19 cellular contexts compared by ENCODE assay signal in genomic region chr17:63537001-63537400, GRCh38. TPM values are rescaled to one million over a fixed set of nuclear protein-coding genes. Genes with fewer than 3 reads are reported as not detected.
DNase-seq lines count a peak whose midpoint lies in the region; ATAC-seq and TF ChIP-seq lines count a peak whose summit lies in the region.
"Had no signal": no experiment of that assay in that cellular context is flagged by ENCODE, and none has a peak within 500 bp of the region (broad histone marks: within the 10 kb centered on the region; RNA-seq: fewer than 3 reads in every experiment).

No MANE protein-coding gene starts in this region.

- H3K9me2 ChIP-seq in GM23338 (ENCODE audit: insufficient read depth), result no peaks in the 10 kb centered on the region

- peaks cover 24% of the 10 kb centered on the region for H3K27me3 Mint-ChIP-seq in GM23338 (ENCODE audit: insufficient read depth, low read depth, poor library complexity)

- no peaks in the 10 kb centered on the region for H3K9me3 Mint-ChIP-seq in GM23338

- H4K20me1 ChIP-seq in GM23338 (replicated peaks; ENCODE audit: insufficient read depth), result no peaks in the 10 kb centered on the region

- no peaks in the 10 kb centered on the region for H3K79me2 ChIP-seq in GM23338 (replicated peaks; ENCODE audit: insufficient read depth)

- ATAC-seq in GM23338, result no peak
- ATAC-seq in lower lobe of right lung, result no peak
- ATAC-seq in Right ventricle myocardium superior (ENCODE audit: poor library complexity), result no peak
- ATAC-seq: HCT116, K562 had no signal

- DNase-seq in EH (ENCODE audit: low read depth), result peak; percentile 31
- DNase-seq in GM23338 (ENCODE audit: low spot score), result no peak
- DNase-seq in T1000 (lab: John Stamatoyannopoulos, UW), result peak; percentile 66
- peak; percentile 3 for DNase-seq in lower lobe of right lung
- DNase-seq in H7, result no peak
- DNase-seq in NCI-H1930 (lab: John Stamatoyannopoulos, UW), result no peak
- DNase-seq in Right ventricle myocardium superior, result no peak
- DNase-seq: AML-193, DMS153, NCI-H1436 treated with DMSO at 0.1 percent for 48 hours, NCI-H2081, NCI-H774, SHP77 had no signal

- no peak overlapping the region for H2AFZ ChIP-seq in GM23338
- H2AFZ ChIP-seq: PC-9 had no signal

- no peak overlapping the region for H3K4me3 ChIP-seq in GM23338
- no peak overlapping the region for H3K4me3 ChIP-seq in lower lobe of right lung
- H3K4me3 ChIP-seq in H7 (ENCODE audit: insufficient read depth, low read depth, low read length), result no peak overlapping the region
- H3K4me3 ChIP-seq: K562, PC-9 had no signal

- peaks cover 21% of the 10 kb centered on the region for H3K4me1 Mint-ChIP-seq in GM23338

- H3K9me3 ChIP-seq in lower lobe of right lung, result no peaks in the 10 kb centered on the region

- peak overlapping the region; percentile 63; the same call in 1 of the 3 replicates for H3K4me3 Mint-ChIP-seq in GM23338

- H3K27me3 ChIP-seq in GM23338 (ENCODE audit: insufficient read depth) (peaks cover 28% of the 10 kb centered on the region), lower lobe of right lung (ENCODE audit: low read depth) (peaks cover 25% of the 10 kb centered on the region), H7 (ENCODE audit: control insufficient read depth, insufficient read depth, low read length) (no peaks in the 10 kb centered on the region)

- no peak for TF ChIP-seq CTCF in GM23338 (conservative IDR thresholded peaks at IDR 0.05; ENCODE audit: low read depth in 2 of 2)
- no peak for TF ChIP-seq CTCF in lower lobe of right lung (IDR thresholded peaks at IDR 0.05)

- intact Hi-C loops in lower lobe of right lung (cut with DNase I), result no loop called here
- intact Hi-C loops in Right ventricle myocardium superior (cut with DNase I), result no loop called here

- no peak overlapping the region for H3K27ac Mint-ChIP-seq in GM23338
- H3K27ac Mint-ChIP-seq: CD14-positive monocyte had no signal

- H3K4me1 ChIP-seq in GM23338 (ENCODE audit: insufficient read depth), result peaks cover 7% of the 10 kb centered on the region; the same call in 1 of the 2 replicates
- H3K4me1 ChIP-seq in lower lobe of right lung, result peaks cover 8% of the 10 kb centered on the region

- H3K36me3 ChIP-seq in GM23338 (ENCODE audit: insufficient read depth) (no peaks in the 10 kb centered on the region), lower lobe of right lung (no peaks in the 10 kb centered on the region), H7 (replicated peaks; ENCODE audit: control insufficient read depth, insufficient read depth, low read length) (no peaks in the 10 kb centered on the region)

- no peak overlapping the region for H3K4me2 ChIP-seq in GM23338
- H3K4me2 ChIP-seq: PC-9 had no signal

- no peaks in the 10 kb centered on the region for H3F3A ChIP-seq in GM23338 (replicated peaks; ENCODE audit: low read depth)

- no peaks in the 10 kb centered on the region; the same call in 1 of the 3 replicates for H3K36me3 Mint-ChIP-seq in GM23338 (ENCODE audit: low read depth)
- H3K36me3 Mint-ChIP-seq: CD14-positive monocyte had no signal

- H3K27ac ChIP-seq in GM23338 (ENCODE audit: low read depth) (no peak overlapping the region), lower lobe of right lung (no peak overlapping the region)
- H3K27ac ChIP-seq: PC-9 had no signal

TF ChIP-seq in GM23338, 12 proteins besides CTCF, POLR2A, EP300 and RAD21 (continues in another document):
- TF ChIP-seq, protein P1, sequence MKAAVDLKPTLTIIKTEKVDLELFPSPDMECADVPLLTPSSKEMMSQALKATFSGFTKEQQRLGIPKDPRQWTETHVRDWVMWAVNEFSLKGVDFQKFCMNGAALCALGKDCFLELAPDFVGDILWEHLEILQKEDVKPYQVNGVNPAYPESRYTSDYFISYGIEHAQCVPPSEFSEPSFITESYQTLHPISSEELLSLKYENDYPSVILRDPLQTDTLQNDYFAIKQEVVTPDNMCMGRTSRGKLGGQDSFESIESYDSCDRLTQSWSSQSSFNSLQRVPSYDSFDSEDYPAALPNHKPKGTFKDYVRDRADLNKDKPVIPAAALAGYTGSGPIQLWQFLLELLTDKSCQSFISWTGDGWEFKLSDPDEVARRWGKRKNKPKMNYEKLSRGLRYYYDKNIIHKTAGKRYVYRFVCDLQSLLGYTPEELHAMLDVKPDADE (IDR thresholded peaks at IDR 0.05), result no peak
- TF ChIP-seq, protein P2, sequence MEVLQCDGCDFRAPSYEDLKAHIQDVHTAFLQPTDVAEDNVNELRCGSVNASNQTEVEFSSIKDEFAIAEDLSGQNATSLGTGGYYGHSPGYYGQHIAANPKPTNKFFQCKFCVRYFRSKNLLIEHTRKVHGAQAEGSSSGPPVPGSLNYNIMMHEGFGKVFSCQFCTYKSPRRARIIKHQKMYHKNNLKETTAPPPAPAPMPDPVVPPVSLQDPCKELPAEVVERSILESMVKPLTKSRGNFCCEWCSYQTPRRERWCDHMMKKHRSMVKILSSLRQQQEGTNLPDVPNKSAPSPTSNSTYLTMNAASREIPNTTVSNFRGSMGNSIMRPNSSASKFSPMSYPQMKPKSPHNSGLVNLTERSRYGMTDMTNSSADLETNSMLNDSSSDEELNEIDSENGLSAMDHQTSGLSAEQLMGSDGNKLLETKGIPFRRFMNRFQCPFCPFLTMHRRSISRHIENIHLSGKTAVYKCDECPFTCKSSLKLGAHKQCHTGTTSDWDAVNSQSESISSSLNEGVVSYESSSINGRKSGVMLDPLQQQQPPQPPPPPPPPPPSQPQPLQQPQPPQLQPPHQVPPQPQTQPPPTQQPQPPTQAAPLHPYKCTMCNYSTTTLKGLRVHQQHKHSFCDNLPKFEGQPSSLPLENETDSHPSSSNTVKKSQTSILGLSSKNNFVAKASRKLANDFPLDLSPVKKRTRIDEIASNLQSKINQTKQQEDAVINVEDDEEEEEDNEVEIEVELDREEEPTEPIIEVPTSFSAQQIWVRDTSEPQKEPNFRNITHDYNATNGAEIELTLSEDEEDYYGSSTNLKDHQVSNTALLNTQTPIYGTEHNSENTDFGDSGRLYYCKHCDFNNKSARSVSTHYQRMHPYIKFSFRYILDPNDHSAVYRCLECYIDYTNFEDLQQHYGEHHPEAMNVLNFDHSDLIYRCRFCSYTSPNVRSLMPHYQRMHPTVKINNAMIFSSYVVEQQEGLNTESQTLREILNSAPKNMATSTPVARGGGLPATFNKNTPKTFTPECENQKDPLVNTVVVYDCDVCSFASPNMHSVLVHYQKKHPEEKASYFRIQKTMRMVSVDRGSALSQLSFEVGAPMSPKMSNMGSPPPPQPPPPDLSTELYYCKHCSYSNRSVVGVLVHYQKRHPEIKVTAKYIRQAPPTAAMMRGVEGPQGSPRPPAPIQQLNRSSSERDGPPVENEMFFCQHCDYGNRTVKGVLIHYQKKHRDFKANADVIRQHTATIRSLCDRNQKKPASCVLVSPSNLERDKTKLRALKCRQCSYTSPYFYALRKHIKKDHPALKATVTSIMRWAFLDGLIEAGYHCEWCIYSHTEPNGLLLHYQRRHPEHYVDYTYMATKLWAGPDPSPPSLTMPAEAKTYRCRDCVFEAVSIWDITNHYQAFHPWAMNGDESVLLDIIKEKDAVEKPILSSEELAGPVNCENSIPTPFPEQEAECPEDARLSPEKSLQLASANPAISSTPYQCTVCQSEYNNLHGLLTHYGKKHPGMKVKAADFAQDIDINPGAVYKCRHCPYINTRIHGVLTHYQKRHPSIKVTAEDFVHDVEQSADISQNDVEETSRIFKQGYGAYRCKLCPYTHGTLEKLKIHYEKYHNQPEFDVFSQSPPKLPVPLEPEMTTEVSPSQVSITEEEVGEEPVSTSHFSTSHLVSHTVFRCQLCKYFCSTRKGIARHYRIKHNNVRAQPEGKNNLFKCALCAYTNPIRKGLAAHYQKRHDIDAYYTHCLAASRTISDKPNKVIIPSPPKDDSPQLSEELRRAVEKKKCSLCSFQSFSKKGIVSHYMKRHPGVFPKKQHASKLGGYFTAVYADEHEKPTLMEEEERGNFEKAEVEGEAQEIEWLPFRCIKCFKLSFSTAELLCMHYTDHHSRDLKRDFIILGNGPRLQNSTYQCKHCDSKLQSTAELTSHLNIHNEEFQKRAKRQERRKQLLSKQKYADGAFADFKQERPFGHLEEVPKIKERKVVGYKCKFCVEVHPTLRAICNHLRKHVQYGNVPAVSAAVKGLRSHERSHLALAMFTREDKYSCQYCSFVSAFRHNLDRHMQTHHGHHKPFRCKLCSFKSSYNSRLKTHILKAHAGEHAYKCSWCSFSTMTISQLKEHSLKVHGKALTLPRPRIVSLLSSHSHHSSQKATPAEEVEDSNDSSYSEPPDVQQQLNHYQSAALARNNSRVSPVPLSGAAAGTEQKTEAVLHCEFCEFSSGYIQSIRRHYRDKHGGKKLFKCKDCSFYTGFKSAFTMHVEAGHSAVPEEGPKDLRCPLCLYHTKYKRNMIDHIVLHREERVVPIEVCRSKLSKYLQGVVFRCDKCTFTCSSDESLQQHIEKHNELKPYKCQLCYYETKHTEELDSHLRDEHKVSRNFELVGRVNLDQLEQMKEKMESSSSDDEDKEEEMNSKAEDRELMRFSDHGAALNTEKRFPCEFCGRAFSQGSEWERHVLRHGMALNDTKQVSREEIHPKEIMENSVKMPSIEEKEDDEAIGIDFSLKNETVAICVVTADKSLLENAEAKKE (CRISPR knock-in tag; IDR thresholded peaks at IDR 0.05), result no peak
- TF ChIP-seq ZNF114 (CRISPR knock-in tag; IDR thresholded peaks at IDR 0.05), result no peak
- no peak for TF ChIP-seq CREB1 (CRISPR knock-in tag; IDR thresholded peaks at IDR 0.05; ENCODE audit: low read depth)
- TF ChIP-seq STAT1 (IDR thresholded peaks at IDR 0.05; ENCODE audit: unreplicated experiment), result no peak

RNA-seq across cellular contexts. Expression of gene DCAF7, which starts 13.3 kb away (rescaled TPM):
- 51.0 and 60.1 TPM in 2 replicates for total RNA-seq in GM23338 (2014; rRNA removed; shearing (Covaris generic))
- polyA plus RNA-seq in GM23338 (2016; fragmentation: Nextera tagmentation; extraction: Ambion mirVana), result 31.3 and 33.2 TPM in 2 replicates
- 93.8 TPM for total RNA-seq in lower lobe of right lung
- total RNA-seq in H7 (2014; rRNA removed; shearing (Covaris generic)), result 60.8 and 68.2 TPM in 2 replicates
- total RNA-seq in Right ventricle myocardium superior, result 35.5 TPM

RNA-seq across cellular contexts. Expression of gene KCNH6, which starts 13.8 kb away (rescaled TPM):
- 2.8 and 3.0 TPM in 2 replicates for total RNA-seq in GM23338 (2014; rRNA removed; shearing (Covaris generic))
- 1.1 and 1.3 TPM in 2 replicates for polyA plus RNA-seq in GM23338 (2016; fragmentation: Nextera tagmentation; extraction: Ambion mirVana)
- total RNA-seq in lower lobe of right lung (0.27 TPM), Right ventricle myocardium superior (not detected)
- 1.5 and 1.6 TPM in 2 replicates for total RNA-seq in H7 (2014; rRNA removed; shearing (Covaris generic))
- total RNA-seq: G401, K562, NCI-H460, PC-9 had no signal
- polyA plus RNA-seq: CD14-positive monocyte, K562 had no signal

Comparison
In these comparisons a context has a peak if more than half of its experiments do, and no peak if none do; other contexts are left out.
1. DNase-seq: peak in EH (single experiment), T1000 (single experiment) and lower lobe of right lung (single experiment); none in GM23338 (single experiment), H7 (single experiment), NCI-H1930 (0 of 2) and Right ventricle myocardium superior (single experiment).